In genomic region chr15:62327386-62327785, GRCh38 we compare ENCODE assay signal across 7 cellular contexts.
"Had no signal": no experiment of that assay in that cellular context is flagged by ENCODE, and none has a peak within 500 bp of the region (broad histone marks: within the 10 kb centered on the region; RNA-seq: fewer than 3 reads in every experiment).

No MANE protein-coding gene starts in this region.

- H3K27ac Mint-ChIP-seq: GM23338, HFFc6, IgD-negative memory B cell had no signal

- ATAC-seq: GM23338, HCT116, HepG2 had no signal

- H3K27ac ChIP-seq: HL-60 had no signal

- H3K4me2 ChIP-seq: GM23338 had no signal

- H3K27me3 Mint-ChIP-seq: IgD-negative memory B cell had no signal

- H3K36me3 Mint-ChIP-seq: IgD-negative memory B cell had no signal

- H3K4me3 Mint-ChIP-seq: GM23338, H9, HFFc6 had no signal

- H3K4me1 Mint-ChIP-seq: IgD-negative memory B cell had no signal

- H3K4me3 ChIP-seq: GM23338 had no signal

- DNase-seq: H9, HFFc6 had no signal

- H3K9me3 Mint-ChIP-seq: GM23338, HFFc6, IgD-negative memory B cell had no signal
